1 cellular context compared by ENCODE assay signal in the genomic region with DNA sequence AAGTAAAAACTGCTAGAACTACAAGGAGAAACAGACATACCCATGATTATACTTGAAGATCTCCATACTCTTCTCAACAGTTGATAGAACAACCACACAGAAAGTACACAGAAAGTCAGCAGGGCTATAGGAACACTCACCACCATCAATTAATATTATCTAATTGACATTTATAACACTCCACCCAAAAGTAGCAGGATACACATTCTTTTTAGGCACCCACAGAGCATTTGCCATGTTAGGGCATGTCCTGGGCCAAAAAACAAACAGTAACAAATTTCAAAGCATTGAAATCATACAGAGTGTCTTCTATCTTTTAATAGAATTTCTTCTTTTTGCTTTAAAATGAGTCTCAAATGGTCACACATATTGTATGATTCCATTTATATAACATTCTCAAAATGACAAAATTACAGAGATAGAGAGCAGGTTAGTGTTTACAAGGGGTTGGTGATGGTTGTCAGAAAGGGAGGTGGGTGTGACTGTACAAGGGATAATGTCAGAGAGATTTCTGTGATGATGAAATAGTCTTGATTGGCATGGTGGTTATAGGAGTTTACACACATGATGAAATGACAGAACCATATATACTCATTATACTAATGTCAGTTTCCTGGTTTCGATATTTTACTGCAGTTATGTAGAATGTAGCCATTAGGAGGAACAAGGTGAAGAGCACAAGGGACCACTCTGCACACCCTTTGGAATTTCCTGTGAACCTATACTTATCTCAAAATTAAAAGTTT.
TF ChIP-seq lines count a peak whose summit lies in the region.

No MANE protein-coding gene starts in this region.

TF ChIP-seq in SK-N-SH treated with all-trans-retinoic acid at 6 μM for 48 hours, 23 proteins besides CTCF, POLR2A, EP300 and RAD21 (continued from another document):
- TF ChIP-seq, protein P1, sequence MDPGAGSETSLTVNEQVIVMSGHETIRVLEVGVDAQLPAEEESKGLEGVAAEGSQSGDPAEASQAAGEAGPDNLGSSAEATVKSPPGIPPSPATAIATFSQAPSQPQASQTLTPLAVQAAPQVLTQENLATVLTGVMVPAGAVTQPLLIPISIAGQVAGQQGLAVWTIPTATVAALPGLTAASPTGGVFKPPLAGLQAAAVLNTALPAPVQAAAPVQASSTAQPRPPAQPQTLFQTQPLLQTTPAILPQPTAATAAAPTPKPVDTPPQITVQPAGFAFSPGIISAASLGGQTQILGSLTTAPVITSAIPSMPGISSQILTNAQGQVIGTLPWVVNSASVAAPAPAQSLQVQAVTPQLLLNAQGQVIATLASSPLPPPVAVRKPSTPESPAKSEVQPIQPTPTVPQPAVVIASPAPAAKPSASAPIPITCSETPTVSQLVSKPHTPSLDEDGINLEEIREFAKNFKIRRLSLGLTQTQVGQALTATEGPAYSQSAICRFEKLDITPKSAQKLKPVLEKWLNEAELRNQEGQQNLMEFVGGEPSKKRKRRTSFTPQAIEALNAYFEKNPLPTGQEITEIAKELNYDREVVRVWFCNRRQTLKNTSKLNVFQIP (CRISPR knock-in tag; IDR thresholded peaks at IDR 0.05; ENCODE audit: borderline replicate concordance, low read depth) = no peak
- no peak for TF ChIP-seq ZFP30 (CRISPR knock-in tag; IDR thresholded peaks at IDR 0.05)
